Comparison of ENCODE assay signal across 18 cellular contexts in genomic region chr16:88597856-88598491, GRCh38.
A peak's percentile ranks its signal among the peaks of the same experiment; 100 is the strongest.
DNase-seq lines count a peak whose midpoint lies in the region; ATAC-seq lines count a peak whose summit lies in the region.
"Had no signal": no experiment of that assay in that cellular context is flagged by ENCODE, and none has a peak within 500 bp of the region (broad histone marks: within the 10 kb centered on the region; RNA-seq: fewer than 3 reads in every experiment).

No MANE protein-coding gene starts in this region.

- no peak overlapping the region for H3K4me3 Mint-ChIP-seq in dendritic cell treated with granulocyte-macrophage colony-stimulating factor and Interleukin-4, amounts not matched to agents 40 ng/mL and 50 ng/mL, for 4 days
- no peak overlapping the region for H3K4me3 Mint-ChIP-seq in stimulated activated effector memory CD8-positive, alpha-beta T cell treated with anti-CD3 and anti-CD28 coated beads, Interleukin-12 subunit alpha, Interleukin-12 subunit beta, amount 100 ng/mL, for 72 hours
- H3K4me3 Mint-ChIP-seq: activated CD4-positive, alpha-beta memory T cell treated with anti-CD3 and anti-CD28 coated beads, Interleukin-2, amount 10 ng/mL, durations not matched to agents 7 days and 5 days; GM23338; nephron progenitor cell had no signal

- peaks cover 45% of the 10 kb centered on the region for H3K4me1 Mint-ChIP-seq in dendritic cell treated with granulocyte-macrophage colony-stimulating factor and Interleukin-4, amounts not matched to agents 40 ng/mL and 50 ng/mL, for 4 days (ENCODE audit: low read depth)
- peaks cover 23% of the 10 kb centered on the region for H3K4me1 Mint-ChIP-seq in stimulated activated effector memory CD8-positive, alpha-beta T cell treated with anti-CD3 and anti-CD28 coated beads, Interleukin-12 subunit alpha, Interleukin-12 subunit beta, amount 100 ng/mL, for 72 hours

- no peaks in the 10 kb centered on the region for H3K27me3 Mint-ChIP-seq in dendritic cell treated with granulocyte-macrophage colony-stimulating factor and Interleukin-4, amounts not matched to agents 40 ng/mL and 50 ng/mL, for 4 days
- H3K27me3 Mint-ChIP-seq: activated CD4-positive, alpha-beta memory T cell treated with anti-CD3 and anti-CD28 coated beads, Interleukin-2, amount 10 ng/mL, durations not matched to agents 7 days and 5 days had no signal

- no peaks in the 10 kb centered on the region for H3K9me3 Mint-ChIP-seq in dendritic cell treated with granulocyte-macrophage colony-stimulating factor and Interleukin-4, amounts not matched to agents 40 ng/mL and 50 ng/mL, for 4 days
- no peaks in the 10 kb centered on the region for H3K9me3 Mint-ChIP-seq in stimulated activated effector memory CD8-positive, alpha-beta T cell treated with anti-CD3 and anti-CD28 coated beads, Interleukin-12 subunit alpha, Interleukin-12 subunit beta, amount 100 ng/mL, for 72 hours
- H3K9me3 Mint-ChIP-seq: activated CD4-positive, alpha-beta memory T cell treated with anti-CD3 and anti-CD28 coated beads, Interleukin-2, amount 10 ng/mL, durations not matched to agents 7 days and 5 days; GM23338; nephron progenitor cell had no signal

- intact Hi-C loops in dendritic cell treated with granulocyte-macrophage colony-stimulating factor and Interleukin-4, amounts not matched to agents 40 ng/mL and 50 ng/mL, for 4 days (cut with micrococcal nuclease), result loop anchor here (10.0 kb wide), 1 partner anchor 107 kb away; the partner anchor contains the start of genes CTU2 and RNF166

- DNase-seq in NCI-H2107 treated with DMSO at 0.1 percent for 48 hours (lab: John Stamatoyannopoulos, UW; ENCODE audit: unreplicated experiment) (peak; percentile 53), NCI-H2107 (lab: John Stamatoyannopoulos, UW) (no peak), MV-4-11 (lab: John Stamatoyannopoulos, UW) (peak; percentile 2), NCI-H1436 (lab: John Stamatoyannopoulos, UW) (no peak), OCI-M1 (lab: John Stamatoyannopoulos, UW) (no peak)
- no peak for DNase-seq in stimulated activated effector memory CD8-positive, alpha-beta T cell treated with anti-CD3 and anti-CD28 coated beads, Interleukin-12 subunit alpha, Interleukin-12 subunit beta, amount 100 ng/mL, for 72 hours (ENCODE audit: low spot score in 2 of 2)
- no peak for DNase-seq in stimulated activated naive CD4-positive, alpha-beta T cell treated with Interleukin-2 at 50 U/mL for 16 hours (lab: John Stamatoyannopoulos, UW)
- DNase-seq: activated CD4-positive, alpha-beta memory T cell treated with anti-CD3 and anti-CD28 coated beads, Interleukin-2, amount 10 ng/mL, durations not matched to agents 7 days and 5 days; activated naive CD4-positive, alpha-beta T cell; central memory CD4-positive, alpha-beta T cell; erythroblast; Karpas-422; midbrain; NCI-H446; nephron progenitor cell; upper lobe of left lung had no signal

- ATAC-seq in stimulated activated effector memory CD8-positive, alpha-beta T cell treated with anti-CD3 and anti-CD28 coated beads, Interleukin-12 subunit alpha, Interleukin-12 subunit beta, amount 100 ng/mL, for 72 hours, result no peak
- ATAC-seq: GM23338 had no signal

- peak overlapping the region; percentile 86 for H3K27ac Mint-ChIP-seq in dendritic cell treated with granulocyte-macrophage colony-stimulating factor and Interleukin-4, amounts not matched to agents 40 ng/mL and 50 ng/mL, for 4 days
- peak overlapping the region; percentile 52 for H3K27ac Mint-ChIP-seq in stimulated activated effector memory CD8-positive, alpha-beta T cell treated with anti-CD3 and anti-CD28 coated beads, Interleukin-12 subunit alpha, Interleukin-12 subunit beta, amount 100 ng/mL, for 72 hours
- H3K27ac Mint-ChIP-seq: activated CD4-positive, alpha-beta memory T cell treated with anti-CD3 and anti-CD28 coated beads, Interleukin-2, amount 10 ng/mL, durations not matched to agents 7 days and 5 days; GM23338; nephron progenitor cell had no signal

- peaks cover 64% of the 10 kb centered on the region for H3K36me3 Mint-ChIP-seq in dendritic cell treated with granulocyte-macrophage colony-stimulating factor and Interleukin-4, amounts not matched to agents 40 ng/mL and 50 ng/mL, for 4 days (ENCODE audit: low read depth)
- peaks cover 99% of the 10 kb centered on the region for H3K36me3 Mint-ChIP-seq in stimulated activated effector memory CD8-positive, alpha-beta T cell treated with anti-CD3 and anti-CD28 coated beads, Interleukin-12 subunit alpha, Interleukin-12 subunit beta, amount 100 ng/mL, for 72 hours

Comparison
In these comparisons a context has a peak if more than half of its experiments do, and no peak if none do; other contexts are left out.
1. DNase-seq: peak in NCI-H2107 treated with DMSO at 0.1 percent for 48 hours (single experiment) and MV-4-11 (single experiment); none in NCI-H2107 (single experiment), stimulated activated effector memory CD8-positive, alpha-beta T cell treated with anti-CD3 and anti-CD28 coated beads, Interleukin-12 subunit alpha, Interleukin-12 subunit beta, amount 100 ng/mL, for 72 hours (0 of 2), stimulated activated naive CD4-positive, alpha-beta T cell treated with Interleukin-2 at 50 U/mL for 16 hours (single experiment), NCI-H1436 (single experiment) and OCI-M1 (single experiment).